Comparison of ENCODE assay signal across 8 cellular contexts in the genomic region with DNA sequence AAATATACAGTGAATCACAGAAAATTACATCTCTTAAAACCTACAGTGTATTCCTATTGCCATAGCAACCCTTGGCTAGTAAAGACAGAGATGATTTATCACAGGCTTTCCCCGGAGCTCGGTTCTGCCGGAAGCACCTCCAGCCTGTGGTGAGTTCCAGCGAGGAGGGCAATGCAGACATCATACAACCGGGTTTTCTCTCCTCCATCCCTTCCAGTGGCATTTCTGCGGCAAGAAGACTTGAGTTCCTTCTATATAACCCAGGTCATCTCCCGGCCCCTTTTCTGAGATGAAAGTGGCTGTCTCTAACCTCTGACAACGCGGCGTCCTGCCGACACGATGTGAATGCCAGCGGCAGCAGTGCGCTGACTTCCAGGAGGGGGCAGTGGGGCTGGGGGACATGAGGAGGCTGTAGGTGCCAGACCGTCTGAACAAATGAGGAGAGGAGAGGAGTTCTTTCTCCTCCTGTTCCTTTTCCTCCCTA.
A peak's percentile ranks its signal among the peaks of the same experiment; 100 is the strongest.
DNase-seq lines count a peak whose midpoint lies in the region; ATAC-seq, FAIRE-seq and TF ChIP-seq lines count a peak whose summit lies in the region.

No MANE protein-coding gene starts in this region.

- H3K9me3 Mint-ChIP-seq in natural killer cell = no peaks in the 10 kb centered on the region

- H3K9me1 ChIP-seq in endothelial cell of umbilical vein (replicated peaks; ENCODE audit: control insufficient read depth, extremely low read depth, insufficient read depth, low read length) = no peaks in the 10 kb centered on the region

- peaks cover 10% of the 10 kb centered on the region for H3K4me1 ChIP-seq in endothelial cell of umbilical vein (ENCODE audit: control insufficient read depth, extremely low read depth, insufficient read depth, low read length)

- H3K27ac Mint-ChIP-seq in natural killer cell = no peak overlapping the region

- no peaks in the 10 kb centered on the region for H4K20me1 ChIP-seq in endothelial cell of umbilical vein (replicated peaks; ENCODE audit: control insufficient read depth, extremely low read depth, insufficient read depth, low read length)

- ATAC-seq in natural killer cell = peak; percentile 43 to 75 (median 73)
- no peak for ATAC-seq in left lobe of liver

- peak overlapping the region; percentile 5 for H3K9ac ChIP-seq in endothelial cell of umbilical vein (replicated peaks; ENCODE audit: extremely low read depth, insufficient read depth, low read length)

- peak overlapping the region; percentile 82 for H3K4me2 ChIP-seq in endothelial cell of umbilical vein (ENCODE audit: insufficient read depth, low read length)

- in situ Hi-C loops in GM13977 (cut with MboI; ENCODE audit: low pct_unique_long_range_greater_than_20kb, low sequenced_read_pairs, unreplicated experiment) = no loop called here

- H3K79me2 ChIP-seq in endothelial cell of umbilical vein (ENCODE audit: control insufficient read depth, insufficient read depth, low read length) = no peaks in the 10 kb centered on the region

- H2AFZ ChIP-seq in endothelial cell of umbilical vein (ENCODE audit: low read depth, low read length) = peak overlapping the region; percentile 89

- peaks cover 28 to 32% of the 10 kb centered on the region in 2 donors for H3K27me3 Mint-ChIP-seq in natural killer cell (ENCODE audit: low read depth in 2 of 2)

- no peak for TF ChIP-seq POLR2A in endothelial cell of umbilical vein (IDR thresholded peaks at IDR 0.05; ENCODE audit: low read depth, low read length)

- H3K36me3 ChIP-seq in endothelial cell of umbilical vein (ENCODE audit: control insufficient read depth in 2 of 2, extremely low read depth in 1 of 2, insufficient read depth in 2 of 2, low read length in 2 of 2) = no peaks in the 10 kb centered on the region

- H3K27me3 ChIP-seq in endothelial cell of umbilical vein (ENCODE audit: control insufficient read depth in 2 of 2, insufficient read depth in 2 of 2, low read length in 2 of 2) = no peaks in the 10 kb centered on the region

- CTCF ChIA-PET in endothelial cell of umbilical vein (lab: Charles Lee) = interaction anchor here (0.7 to 2.3 kb wide), 9 partner anchors 28 to 789 kb away, joined by 3 to 21 read pairs (median 4); partner anchors contain the start of gene FUT8

- BruUV-seq in endothelial cell of umbilical vein (replicated peaks; lab: Mats Ljungman, UMichigan) = no TSS peak

- H3K4me3 ChIP-seq in endothelial cell of umbilical vein (replicated peaks in 1 of 3; ENCODE audit: insufficient read depth in 1 of 3, low read depth in 1 of 3, low read length in 3 of 3) = peak overlapping the region; percentile 12 to 48 (median 31)

- dilution Hi-C loops in endothelial cell of umbilical vein (cut with MboI; ENCODE audit: extremely low pct_ligation_motif_present, low sequenced_read_pairs) = no loop called here

- H3K27ac ChIP-seq in endothelial cell of umbilical vein (ENCODE audit: insufficient read depth, low read depth, low read length) (no peak overlapping the region), substantia nigra (ENCODE audit: low read depth, low read length, poor library complexity, severe bottlenecking) (peak overlapping the region; percentile 87)

- no peaks in the 10 kb centered on the region for H3K9me3 ChIP-seq in endothelial cell of umbilical vein (replicated peaks; ENCODE audit: control insufficient read depth, insufficient read depth, low read length)

- POLR2A ChIA-PET in endothelial cell of umbilical vein (lab: Charles Lee) = no interaction called here

- intact Hi-C loops in endothelial cell of umbilical vein (cut with micrococcal nuclease) (no loop called here), natural killer cell (cut with micrococcal nuclease) (no loop called here)

- peak; percentile 56 for DNase-seq in GM13977 (ENCODE audit: low spot score)
- peak; percentile 20 for DNase-seq in NCI-H1105 (lab: John Stamatoyannopoulos, UW)
- DNase-seq in activated CD8-positive, alpha-beta memory T cell treated with anti-CD3 and anti-CD28 coated beads for 48 hours (ENCODE audit: low read depth in 2 of 3, low spot score in 2 of 3) = peak in 2 of 3 experiments; percentile 15 to 19
- peak; percentile 70 for DNase-seq in endothelial cell of umbilical vein (ENCODE audit: low read depth, low spot score)
- DNase-seq in natural killer cell = no peak
- DNase-seq in substantia nigra (lab: John Stamatoyannopoulos, UW) = peak in 43 of 49 donors; percentile 7 to 73 (median 50)
- no peak for DNase-seq in left lobe of liver (ENCODE audit: low spot score)
- no peak for DNase-seq in NCI-H2081 treated with DMSO at 0.1 percent for 48 hours (lab: John Stamatoyannopoulos, UW)

- FAIRE-seq in endothelial cell of umbilical vein (lab: Jason Lieb, UNC) = peak; percentile 42

- TF ChIP-seq CTCF in GM13977 (IDR thresholded peaks at IDR 0.05; ENCODE audit: extremely low read depth, insufficient read depth, missing control alignments) (peak; percentile 48), endothelial cell of umbilical vein (IDR thresholded peaks at IDR 0.05; ENCODE audit: extremely low read depth in 1 of 2, insufficient read depth in 1 of 2, low read depth in 1 of 2, low read length in 2 of 2) (peak; percentile 46 to 57), natural killer cell (IDR thresholded peaks at IDR 0.05) (no peak)

- peak overlapping the region; percentile 2 for H3K4me3 Mint-ChIP-seq in natural killer cell

- H3K36me3 Mint-ChIP-seq in natural killer cell = no peaks in the 10 kb centered on the region

- peaks cover 4 to 11% of the 10 kb centered on the region in 2 donors for H3K4me1 Mint-ChIP-seq in natural killer cell

TF ChIP-seq in endothelial cell of umbilical vein, 7 proteins besides CTCF, POLR2A, EP300 and RAD21:
- TF ChIP-seq EZH2 (IDR thresholded peaks at IDR 0.05; ENCODE audit: borderline replicate concordance, low read depth, low read length, severe bottlenecking) (no peak), JUN (IDR thresholded peaks at IDR 0.05; ENCODE audit: borderline replicate concordance, insufficient read depth, insufficient read length, low read depth) (no peak), GATA2 (IDR thresholded peaks at IDR 0.05; ENCODE audit: insufficient read depth, insufficient read length, low read depth, low read length) (no peak), FOS (IDR thresholded peaks at IDR 0.05; ENCODE audit: borderline replicate concordance, insufficient read depth, low read length) (no peak), POLR2AphosphoS5 (IDR thresholded peaks at IDR 0.05; ENCODE audit: insufficient read depth, low read depth, low read length) (no peak), MYC (IDR thresholded peaks at IDR 0.05; ENCODE audit: low read depth, low read length) (no peak)
- TF ChIP-seq, protein P1, sequence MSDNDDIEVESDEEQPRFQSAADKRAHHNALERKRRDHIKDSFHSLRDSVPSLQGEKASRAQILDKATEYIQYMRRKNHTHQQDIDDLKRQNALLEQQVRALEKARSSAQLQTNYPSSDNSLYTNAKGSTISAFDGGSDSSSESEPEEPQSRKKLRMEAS (IDR thresholded peaks at IDR 0.05; ENCODE audit: insufficient read depth, insufficient read length) = no peak

Comparison
In these comparisons a context has a peak if more than half of its experiments do, and no peak if none do; other contexts are left out.
1. DNase-seq: peak in GM13977 (single experiment), NCI-H1105 (single experiment), activated CD8-positive, alpha-beta memory T cell treated with anti-CD3 and anti-CD28 coated beads for 48 hours (2 of 3), endothelial cell of umbilical vein (single experiment) and substantia nigra (43 of 49); none in natural killer cell (single experiment), left lobe of liver (single experiment) and NCI-H2081 treated with DMSO at 0.1 percent for 48 hours (single experiment).